Comparison of ENCODE assay signal across 1 cellular context in genomic region chr6:127385668-127386385, GRCh38.
TF ChIP-seq lines count a peak whose summit lies in the region.

No MANE protein-coding gene starts in this region.

TF ChIP-seq in IMR-90, 13 proteins besides CTCF, POLR2A, EP300 and RAD21:
- TF ChIP-seq BHLHE40 (IDR thresholded peaks at IDR 0.05; ENCODE audit: low read depth, low read length) (no peak), MAZ (IDR thresholded peaks at IDR 0.05; ENCODE audit: borderline replicate concordance, low read depth, low read length) (no peak), CHD1 (IDR thresholded peaks at IDR 0.05; ENCODE audit: low read depth, low read length) (no peak), USF2 (IDR thresholded peaks at IDR 0.05; ENCODE audit: low read depth, low read length) (no peak), FOS (IDR thresholded peaks at IDR 0.05; ENCODE audit: low read depth, low read length) (no peak), ELK1 (IDR thresholded peaks at IDR 0.05; ENCODE audit: borderline replicate concordance, low read depth, low read length) (no peak), SMC3 (IDR thresholded peaks at IDR 0.05; ENCODE audit: low read depth, low read length) (no peak), MAFK (IDR thresholded peaks at IDR 0.05; ENCODE audit: low read depth, low read length) (no peak), NFE2L2 (IDR thresholded peaks at IDR 0.05; ENCODE audit: low read depth, low read length) (no peak), MXI1 (IDR thresholded peaks at IDR 0.05; ENCODE audit: borderline replicate concordance, low read depth, low read length) (no peak), RCOR1 (IDR thresholded peaks at IDR 0.05; ENCODE audit: insufficient replicate concordance, low read length) (no peak), CEBPB (IDR thresholded peaks at IDR 0.05; ENCODE audit: low read depth, low read length) (no peak), RFX5 (IDR thresholded peaks at IDR 0.05; ENCODE audit: low read depth, low read length) (no peak)
